ENCODE assay signal across 20 cellular contexts in the genomic region with DNA sequence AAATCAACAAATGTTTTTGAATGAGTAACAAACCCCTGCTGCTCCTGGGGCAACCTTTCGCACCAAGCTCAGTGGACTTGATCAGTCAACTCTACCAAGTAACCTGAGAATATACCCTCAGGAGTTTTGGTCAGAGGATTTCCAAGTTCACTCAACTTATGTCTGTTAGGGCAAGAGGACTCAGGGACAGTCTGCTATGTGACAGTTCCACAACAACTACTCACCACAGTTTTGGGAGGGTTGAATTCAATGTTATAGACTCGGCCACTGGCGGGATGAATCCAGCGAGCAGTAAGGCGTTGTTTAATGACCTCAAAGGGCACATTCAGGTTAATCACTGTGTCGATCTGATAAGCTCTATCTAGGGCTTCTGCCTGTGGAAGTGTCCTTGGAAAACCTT. TPM values are rescaled to one million over a fixed set of nuclear protein-coding genes. Genes with fewer than 3 reads are reported as not detected.
DNase-seq lines count a peak whose midpoint lies in the region; ATAC-seq and TF ChIP-seq lines count a peak whose summit lies in the region.
"Had no signal": no experiment of that assay in that cellular context is flagged by ENCODE, and none has a peak within 500 bp of the region (broad histone marks: within the 10 kb centered on the region; RNA-seq: fewer than 3 reads in every experiment).

No MANE protein-coding gene starts in this region.

- H3K27me3 Mint-ChIP-seq in activated naive CD4-positive, alpha-beta T cell treated with anti-CD3 and anti-CD28 coated beads, Interleukin-2, amount 50 U/mL, for 24 hours = no peaks in the 10 kb centered on the region
- no peaks in the 10 kb centered on the region for H3K27me3 Mint-ChIP-seq in central memory CD8-positive, alpha-beta T cell
- H3K27me3 Mint-ChIP-seq in chondrocyte (ENCODE audit: low read depth) = no peaks in the 10 kb centered on the region
- H3K27me3 Mint-ChIP-seq: B cell; CD4-positive, CD25-positive, alpha-beta regulatory T cell had no signal

- H3K9ac ChIP-seq in mesenchymal stem cell (ENCODE audit: low read length) = no peak overlapping the region
- H3K9ac ChIP-seq: BLaER1, GM23248 had no signal

- no peak for TF ChIP-seq CTCF in chondrocyte (IDR thresholded peaks at IDR 0.05)

- no peak for DNase-seq in activated naive CD4-positive, alpha-beta T cell treated with anti-CD3 and anti-CD28 coated beads, Interleukin-2, amount 50 U/mL, for 72 hours (ENCODE audit: low spot score in 2 of 2)
- DNase-seq in central memory CD8-positive, alpha-beta T cell (ENCODE audit: low spot score in 2 of 2) = no peak
- DNase-seq in mesenchymal stem cell (no peak), NCI-H2196 (lab: John Stamatoyannopoulos, UW; ENCODE audit: unreplicated experiment) (no peak), chondrocyte (ENCODE audit: low spot score) (no peak)
- DNase-seq in stimulated activated effector memory CD8-positive, alpha-beta T cell treated with anti-CD3 and anti-CD28 coated beads, Interleukin-12 subunit alpha, Interleukin-12 subunit beta, amount 100 ng/mL, for 72 hours (ENCODE audit: low spot score in 2 of 2) = no peak
- DNase-seq: Caco-2; CD4-positive, CD25-positive, alpha-beta regulatory T cell; CD8-positive, alpha-beta T cell; DMS153; DND-41; GM23248; H7; HCEC 1CT had no signal

- no peaks in the 10 kb centered on the region for H3K9me3 ChIP-seq in mesenchymal stem cell (ENCODE audit: control insufficient read depth, low read length)
- H3K9me3 ChIP-seq: BLaER1, Caco-2 had no signal

- H2AFZ ChIP-seq in mesenchymal stem cell (ENCODE audit: low read depth, low read length) = no peak overlapping the region
- H2AFZ ChIP-seq: GM23248 had no signal

- H3K4me2 ChIP-seq in mesenchymal stem cell (ENCODE audit: low read length, poor library complexity, severe bottlenecking) = no peak overlapping the region
- H3K4me2 ChIP-seq: BLaER1 had no signal

- no peak overlapping the region for H2BK5ac ChIP-seq in mesenchymal stem cell (ENCODE audit: low read depth, low read length, poor library complexity, severe bottlenecking)

- H3K36me3 ChIP-seq in mesenchymal stem cell (ENCODE audit: control insufficient read depth in 1 of 2, insufficient read depth in 2 of 2, low read depth in 1 of 2, low read length in 2 of 2) = peaks cover 29 to 59% of the 10 kb centered on the region in 2 experiments

- no peak overlapping the region for H2BK120ac ChIP-seq in mesenchymal stem cell (ENCODE audit: low read depth, low read length)

- H3K79me1 ChIP-seq in mesenchymal stem cell (replicated peaks; ENCODE audit: low read length, poor library complexity, severe bottlenecking) = peaks cover 19% of the 10 kb centered on the region

- no peak overlapping the region for H2BK12ac ChIP-seq in mesenchymal stem cell (ENCODE audit: low read length in 2 of 2)

- no peak overlapping the region for H2AK5ac ChIP-seq in mesenchymal stem cell (ENCODE audit: low read length, severe bottlenecking)

- H4K8ac ChIP-seq in mesenchymal stem cell (ENCODE audit: low read length) = no peak overlapping the region

- H3K27ac ChIP-seq in mesenchymal stem cell (ENCODE audit: low read length, poor library complexity, severe bottlenecking) = peak overlapping the region; percentile 24
- H3K27ac ChIP-seq: BLaER1, C4-2B, GM23248 had no signal

- H4K91ac ChIP-seq in mesenchymal stem cell (ENCODE audit: low read length) = no peak overlapping the region

- no peaks in the 10 kb centered on the region for H3K9me3 Mint-ChIP-seq in activated naive CD4-positive, alpha-beta T cell treated with anti-CD3 and anti-CD28 coated beads, Interleukin-2, amount 50 U/mL, for 24 hours
- H3K9me3 Mint-ChIP-seq in activated naive CD4-positive, alpha-beta T cell treated with anti-CD3 and anti-CD28 coated beads, Interleukin-2, amount 50 U/mL, for 72 hours = peaks cover 0 to 3% of the 10 kb centered on the region in 2 donors
- no peaks in the 10 kb centered on the region for H3K9me3 Mint-ChIP-seq in central memory CD8-positive, alpha-beta T cell
- no peaks in the 10 kb centered on the region for H3K9me3 Mint-ChIP-seq in stimulated activated effector memory CD8-positive, alpha-beta T cell treated with anti-CD3 and anti-CD28 coated beads, Interleukin-12 subunit alpha, Interleukin-12 subunit beta, amount 100 ng/mL, for 72 hours
- no peaks in the 10 kb centered on the region for H3K9me3 Mint-ChIP-seq in chondrocyte (ENCODE audit: low read depth)
- H3K9me3 Mint-ChIP-seq: CD4-positive, CD25-positive, alpha-beta regulatory T cell; CD8-positive, alpha-beta T cell had no signal

- peaks cover 3% of the 10 kb centered on the region for H3K4me1 ChIP-seq in mesenchymal stem cell (ENCODE audit: control insufficient read depth, insufficient read depth, low read depth, low read length)
- H3K4me1 ChIP-seq: Caco-2 had no signal

- H2BK15ac ChIP-seq in mesenchymal stem cell (ENCODE audit: low read depth, poor library complexity, severe bottlenecking) = peak overlapping the region; percentile 45

- 97% methylated on average over 6 of the region's 6 CpGs for WGBS in mesenchymal stem cell

- no peak overlapping the region for H3K18ac ChIP-seq in mesenchymal stem cell (ENCODE audit: low read depth in 1 of 2, low read length in 2 of 2)

- H3K4me3 Mint-ChIP-seq in activated naive CD4-positive, alpha-beta T cell treated with anti-CD3 and anti-CD28 coated beads, Interleukin-2, amount 50 U/mL, for 24 hours = no peak overlapping the region
- no peak overlapping the region for H3K4me3 Mint-ChIP-seq in central memory CD8-positive, alpha-beta T cell
- H3K4me3 Mint-ChIP-seq in stimulated activated effector memory CD8-positive, alpha-beta T cell treated with anti-CD3 and anti-CD28 coated beads, Interleukin-12 subunit alpha, Interleukin-12 subunit beta, amount 100 ng/mL, for 72 hours = no peak overlapping the region
- no peak overlapping the region for H3K4me3 Mint-ChIP-seq in chondrocyte (ENCODE audit: unreplicated experiment)
- H3K4me3 Mint-ChIP-seq: B cell; CD4-positive, CD25-positive, alpha-beta regulatory T cell; CD8-positive, alpha-beta T cell had no signal

- peak overlapping the region; percentile 12 for H3K27ac Mint-ChIP-seq in activated naive CD4-positive, alpha-beta T cell treated with anti-CD3 and anti-CD28 coated beads, Interleukin-2, amount 50 U/mL, for 24 hours
- H3K27ac Mint-ChIP-seq in activated naive CD4-positive, alpha-beta T cell treated with anti-CD3 and anti-CD28 coated beads, Interleukin-2, amount 50 U/mL, for 72 hours = no peak overlapping the region
- H3K27ac Mint-ChIP-seq in central memory CD8-positive, alpha-beta T cell (ENCODE audit: low read depth) = peak overlapping the region; percentile 69
- peak overlapping the region; percentile 57 for H3K27ac Mint-ChIP-seq in stimulated activated effector memory CD8-positive, alpha-beta T cell treated with anti-CD3 and anti-CD28 coated beads, Interleukin-12 subunit alpha, Interleukin-12 subunit beta, amount 100 ng/mL, for 72 hours
- H3K27ac Mint-ChIP-seq in chondrocyte (ENCODE audit: unreplicated experiment) = no peak overlapping the region
- H3K27ac Mint-ChIP-seq: B cell had no signal

- peaks cover 7% of the 10 kb centered on the region for H3K36me3 Mint-ChIP-seq in activated naive CD4-positive, alpha-beta T cell treated with anti-CD3 and anti-CD28 coated beads, Interleukin-2, amount 50 U/mL, for 24 hours
- peaks cover 6 to 9% of the 10 kb centered on the region in 2 donors for H3K36me3 Mint-ChIP-seq in activated naive CD4-positive, alpha-beta T cell treated with anti-CD3 and anti-CD28 coated beads, Interleukin-2, amount 50 U/mL, for 72 hours
- peaks cover 43% of the 10 kb centered on the region for H3K36me3 Mint-ChIP-seq in central memory CD8-positive, alpha-beta T cell (ENCODE audit: insufficient read depth)
- peaks cover 87% of the 10 kb centered on the region for H3K36me3 Mint-ChIP-seq in stimulated activated effector memory CD8-positive, alpha-beta T cell treated with anti-CD3 and anti-CD28 coated beads, Interleukin-12 subunit alpha, Interleukin-12 subunit beta, amount 100 ng/mL, for 72 hours
- peaks cover 23% of the 10 kb centered on the region for H3K36me3 Mint-ChIP-seq in chondrocyte (ENCODE audit: low read depth)

- no peak overlapping the region for H3K4me3 ChIP-seq in mesenchymal stem cell (ENCODE audit: insufficient read depth in 1 of 2, low read depth in 1 of 2, low read length in 2 of 2)
- H3K4me3 ChIP-seq: BLaER1, GM23248 had no signal

- H3K4me1 Mint-ChIP-seq in activated naive CD4-positive, alpha-beta T cell treated with anti-CD3 and anti-CD28 coated beads, Interleukin-2, amount 50 U/mL, for 24 hours = peaks cover 3% of the 10 kb centered on the region
- H3K4me1 Mint-ChIP-seq in central memory CD8-positive, alpha-beta T cell = no peaks in the 10 kb centered on the region
- peaks cover 3% of the 10 kb centered on the region for H3K4me1 Mint-ChIP-seq in stimulated activated effector memory CD8-positive, alpha-beta T cell treated with anti-CD3 and anti-CD28 coated beads, Interleukin-12 subunit alpha, Interleukin-12 subunit beta, amount 100 ng/mL, for 72 hours
- no peaks in the 10 kb centered on the region for H3K4me1 Mint-ChIP-seq in chondrocyte (ENCODE audit: low read depth)
- H3K4me1 Mint-ChIP-seq: B cell had no signal

- H3K27me3 ChIP-seq in mesenchymal stem cell (ENCODE audit: control insufficient read depth in 1 of 2, insufficient read depth in 1 of 2, low read length in 2 of 2) = no peaks in the 10 kb centered on the region
- H3K27me3 ChIP-seq: BLaER1 had no signal

- H3K4ac ChIP-seq in mesenchymal stem cell (ENCODE audit: low read depth in 1 of 2, low read length in 2 of 2) = no peak overlapping the region

- no peak for ATAC-seq in activated naive CD4-positive, alpha-beta T cell treated with anti-CD3 and anti-CD28 coated beads, Interleukin-2, amount 50 U/mL, for 72 hours
- ATAC-seq in central memory CD8-positive, alpha-beta T cell (replicated peaks; ENCODE audit: extremely low read depth, poor library complexity, severe bottlenecking) = no peak
- ATAC-seq in stimulated activated effector memory CD8-positive, alpha-beta T cell treated with anti-CD3 and anti-CD28 coated beads, Interleukin-12 subunit alpha, Interleukin-12 subunit beta, amount 100 ng/mL, for 72 hours = no peak
- ATAC-seq in HG03108 (IDR thresholded peaks at IDR 0.05; ENCODE audit: unreplicated experiment) = no peak
- ATAC-seq: CD8-positive, alpha-beta T cell had no signal

- no peak overlapping the region for H3K14ac ChIP-seq in mesenchymal stem cell (ENCODE audit: low read length in 2 of 2)

- H3K23ac ChIP-seq in mesenchymal stem cell (ENCODE audit: low read length in 2 of 2) = no peak overlapping the region

RNA-seq across cellular contexts. Expression of a gene that starts 22.1 kb away (rescaled TPM):
- 10 to 100 TPM; 37.5 to 44.9 TPM for total RNA-seq in activated naive CD4-positive, alpha-beta T cell treated with anti-CD3 and anti-CD28 coated beads, Interleukin-2, amount 50 U/mL, for 72 hours
- 48.7 TPM for polyA plus RNA-seq in mesenchymal stem cell (2013, experiment 1 of 2)
- polyA plus RNA-seq in mesenchymal stem cell (2013, experiment 2 of 2) = 50.3 TPM
- total RNA-seq in chondrocyte = 33.8 to 39.7 TPM (median 34.1 TPM) in 3 replicates

RNA-seq across cellular contexts. Expression of a gene that starts 39.5 kb away (rescaled TPM):
- total RNA-seq in activated naive CD4-positive, alpha-beta T cell treated with anti-CD3 and anti-CD28 coated beads, Interleukin-2, amount 50 U/mL, for 72 hours = 10 to 100 TPM in 1 of 2 donors, 1 to 10 TPM in 1; 9.1 to 18.3 TPM
- 9.8 TPM for polyA plus RNA-seq in mesenchymal stem cell (2013, experiment 1 of 2)
- polyA plus RNA-seq in mesenchymal stem cell (2013, experiment 2 of 2) = 10.0 TPM
- 15.9 to 19.4 TPM (median 17.0 TPM) in 3 replicates for total RNA-seq in chondrocyte

RNA-seq across cellular contexts. Expression of a gene that starts 52.6 kb away (rescaled TPM):
- 1 to 10 TPM in 1 of 2 donors, under 1 TPM in 1; 0.99 to 2.1 TPM for total RNA-seq in activated naive CD4-positive, alpha-beta T cell treated with anti-CD3 and anti-CD28 coated beads, Interleukin-2, amount 50 U/mL, for 72 hours
- polyA plus RNA-seq in mesenchymal stem cell (2013, experiment 1 of 2) = 1.1 TPM
- 1.1 TPM for polyA plus RNA-seq in mesenchymal stem cell (2013, experiment 2 of 2)
- 0.35 to 0.65 TPM (median 0.46 TPM) in 3 replicates for total RNA-seq in chondrocyte
- total RNA-seq: A172 had no signal

RNA-seq across cellular contexts. Expression of a gene that starts 56.8 kb away (rescaled TPM):
- total RNA-seq in activated naive CD4-positive, alpha-beta T cell treated with anti-CD3 and anti-CD28 coated beads, Interleukin-2, amount 50 U/mL, for 72 hours = 1 to 10 TPM; 2.0 to 3.6 TPM
- 7.8 TPM for polyA plus RNA-seq in mesenchymal stem cell (2013, experiment 1 of 2)
- 8.1 TPM for polyA plus RNA-seq in mesenchymal stem cell (2013, experiment 2 of 2)
- total RNA-seq in chondrocyte = 4.3 to 5.9 TPM (median 5.0 TPM) in 3 replicates

Comparison
In these comparisons a context has a peak if more than half of its experiments do, and no peak if none do; other contexts are left out.
1. H3K27ac Mint-ChIP-seq: peak in activated naive CD4-positive, alpha-beta T cell treated with anti-CD3 and anti-CD28 coated beads, Interleukin-2, amount 50 U/mL, for 24 hours (single experiment), central memory CD8-positive, alpha-beta T cell (single experiment) and stimulated activated effector memory CD8-positive, alpha-beta T cell treated with anti-CD3 and anti-CD28 coated beads, Interleukin-12 subunit alpha, Interleukin-12 subunit beta, amount 100 ng/mL, for 72 hours (single experiment); none in activated naive CD4-positive, alpha-beta T cell treated with anti-CD3 and anti-CD28 coated beads, Interleukin-2, amount 50 U/mL, for 72 hours (0 of 2) and chondrocyte (single experiment).